21 cellular contexts compared by ENCODE assay signal in genomic region chr20:51153867-51154707, GRCh38.
DNase-seq lines count a peak whose midpoint lies in the region; ATAC-seq and TF ChIP-seq lines count a peak whose summit lies in the region.
"Had no signal": no experiment of that assay in that cellular context is flagged by ENCODE, and none has a peak within 500 bp of the region (broad histone marks: within the 10 kb centered on the region; RNA-seq: fewer than 3 reads in every experiment).

No MANE protein-coding gene starts in this region.

- POLR2A ChIA-PET in RWPE1 (lab: Yijun Ruan, JAX; ENCODE audit: low non-redundant PET), result no interaction called here

- DNase-seq in NCI-H524 (lab: John Stamatoyannopoulos, UW) (peak; percentile 24 to 45), NCI-H524 treated with DMSO at 0.1 percent for 48 hours (lab: John Stamatoyannopoulos, UW) (no peak), cerebellar cortex (ENCODE audit: low spot score) (peak; percentile 92), vagina (ENCODE audit: extremely low spot score in 2 of 2) (peak; percentile 43 to 60), heart left ventricle (no peak), RWPE1 (ENCODE audit: low spot score) (no peak)
- no peak for DNase-seq in activated CD4-positive, alpha-beta T cell treated with anti-CD3 and anti-CD28 coated beads, Interleukin-2, amount 10 ng/mL, durations not matched to agents 24 days and 14 days
- DNase-seq: 8988T; AML-193; CD8-positive, alpha-beta T cell; H7; HFFc6; IMR-90; MV-4-11; NCI-H1105 treated with DMSO at 0.1 percent for 48 hours; NCI-H2081 treated with DMSO at 0.1 percent for 48 hours; NCI-H510A; OCI-M1; Right ventricle myocardium superior had no signal

- peak overlapping the region; percentile 83 for H3K27ac ChIP-seq in neural cell (ENCODE audit: low read length)
- H3K27ac ChIP-seq in vagina, result no peak overlapping the region
- no peak overlapping the region for H3K27ac ChIP-seq in heart left ventricle
- no peak overlapping the region for H3K27ac ChIP-seq in RWPE1

- peak overlapping the region; percentile 45 for H3K4me3 ChIP-seq in neural cell (ENCODE audit: low read length)
- H3K4me3 ChIP-seq in vagina, result no peak overlapping the region
- no peak overlapping the region for H3K4me3 ChIP-seq in heart left ventricle
- H3K4me3 ChIP-seq: GM12878 had no signal

- H3K9ac ChIP-seq in neural cell (ENCODE audit: low read length), result peak overlapping the region; percentile 15

- H3K4me1 Mint-ChIP-seq in activated CD4-positive, alpha-beta T cell treated with anti-CD3 and anti-CD28 coated beads, Interleukin-2, amount 10 ng/mL, durations not matched to agents 24 days and 14 days, result no peaks in the 10 kb centered on the region

- CTCF ChIA-PET in RWPE1 (lab: Yijun Ruan, JAX), result interaction anchor here (0.6 to 1.6 kb wide), 3 partner anchors 12 to 75 kb away, joined by 3 read pairs; no protein-coding TSS in a partner anchor

- ATAC-seq in heart left ventricle, result no peak
- ATAC-seq: CD8-positive, alpha-beta T cell; GM12878 had no signal

- H3F3A ChIP-seq in neural cell (ENCODE audit: insufficient read depth, low read length, poor library complexity, severe bottlenecking), result no peaks in the 10 kb centered on the region

- H3K4me3 Mint-ChIP-seq in activated CD4-positive, alpha-beta T cell treated with anti-CD3 and anti-CD28 coated beads, Interleukin-2, amount 10 ng/mL, durations not matched to agents 24 days and 14 days, result no peak overlapping the region
- H3K4me3 Mint-ChIP-seq: CD8-positive, alpha-beta T cell; HFFc6 had no signal

- H3K4me2 ChIP-seq in neural cell (ENCODE audit: low read length), result peak overlapping the region; percentile 2

- no peaks in the 10 kb centered on the region for H3K9me2 ChIP-seq in neural cell (ENCODE audit: insufficient read depth, low read length)

- no peak for TF ChIP-seq RAD21 in neural cell (conservative IDR thresholded peaks at IDR 0.05)

- H2AFZ ChIP-seq in neural cell (ENCODE audit: low read depth, low read length), result no peak overlapping the region

- no peak for TF ChIP-seq CTCF in neural cell (IDR thresholded peaks at IDR 0.05; ENCODE audit: poor library complexity, severe bottlenecking)
- TF ChIP-seq CTCF in vagina (IDR thresholded peaks at IDR 0.05), result no peak
- no peak for TF ChIP-seq CTCF in heart left ventricle (IDR thresholded peaks at IDR 0.05)
- TF ChIP-seq CTCF in RWPE1 (conservative IDR thresholded peaks at IDR 0.05; ENCODE audit: low read depth), result no peak

- TF ChIP-seq POLR2A in vagina (IDR thresholded peaks at IDR 0.05), result no peak
- no peak for TF ChIP-seq POLR2A in heart left ventricle (IDR thresholded peaks at IDR 0.05)

- H3K9me3 Mint-ChIP-seq in activated CD4-positive, alpha-beta T cell treated with anti-CD3 and anti-CD28 coated beads, Interleukin-2, amount 10 ng/mL, durations not matched to agents 24 days and 14 days, result no peaks in the 10 kb centered on the region
- H3K9me3 Mint-ChIP-seq: CD8-positive, alpha-beta T cell; HFFc6 had no signal

- intact Hi-C loops in vagina (cut with DNase I), result no loop called here
- intact Hi-C loops in heart left ventricle (cut with DNase I), result no loop called here
- intact Hi-C loops in activated CD4-positive, alpha-beta T cell treated with anti-CD3 and anti-CD28 coated beads, Interleukin-2, amount 10 ng/mL, durations not matched to agents 24 days and 14 days (cut with micrococcal nuclease), result no loop called here

- no peaks in the 10 kb centered on the region for H3K36me3 Mint-ChIP-seq in activated CD4-positive, alpha-beta T cell treated with anti-CD3 and anti-CD28 coated beads, Interleukin-2, amount 10 ng/mL, durations not matched to agents 24 days and 14 days (ENCODE audit: low read depth)
- H3K36me3 Mint-ChIP-seq: CD8-positive, alpha-beta T cell had no signal

- H3K79me2 ChIP-seq in neural cell (replicated peaks; ENCODE audit: insufficient read depth, low read length), result no peaks in the 10 kb centered on the region

- H3K27ac Mint-ChIP-seq in activated CD4-positive, alpha-beta T cell treated with anti-CD3 and anti-CD28 coated beads, Interleukin-2, amount 10 ng/mL, durations not matched to agents 24 days and 14 days, result no peak overlapping the region
- H3K27ac Mint-ChIP-seq: CD8-positive, alpha-beta T cell; HFFc6 had no signal

- H3K36me3 ChIP-seq in neural cell (ENCODE audit: insufficient read depth, low read length) (no peaks in the 10 kb centered on the region), vagina (no peaks in the 10 kb centered on the region), heart left ventricle (no peaks in the 10 kb centered on the region)

- H3K9me3 ChIP-seq in neural cell (ENCODE audit: low read length), result no peaks in the 10 kb centered on the region
- no peaks in the 10 kb centered on the region for H3K9me3 ChIP-seq in vagina
- H3K9me3 ChIP-seq in heart left ventricle, result no peaks in the 10 kb centered on the region

- peaks cover 9% of the 10 kb centered on the region for H3K4me1 ChIP-seq in vagina
- peaks cover 0 to 9% (median 0%) of the 10 kb centered on the region in 12 donors for H3K4me1 ChIP-seq in heart left ventricle

- no peaks in the 10 kb centered on the region for H3K27me3 ChIP-seq in neural cell (ENCODE audit: insufficient read depth, low read depth, low read length)
- H3K27me3 ChIP-seq in vagina, result no peaks in the 10 kb centered on the region
- H3K27me3 ChIP-seq in heart left ventricle, result peaks cover 0 to 34% (median 9%) of the 10 kb centered on the region in 9 donors

- H4K20me1 ChIP-seq in neural cell (ENCODE audit: insufficient read depth), result no peaks in the 10 kb centered on the region

- WGBS in heart left ventricle, 4 donors, result 63 to 77% (median 68%) methylated on average over 6 of the region's 6 CpGs

- peak; percentile 39 for TF ChIP-seq EP300 in neural cell (conservative IDR thresholded peaks at IDR 0.05; ENCODE audit: poor library complexity, severe bottlenecking)

- H3K27me3 Mint-ChIP-seq in activated CD4-positive, alpha-beta T cell treated with anti-CD3 and anti-CD28 coated beads, Interleukin-2, amount 10 ng/mL, durations not matched to agents 24 days and 14 days, result peaks cover 36% of the 10 kb centered on the region

TF ChIP-seq in neural cell, 6 proteins besides CTCF, POLR2A, EP300 and RAD21:
- TF ChIP-seq POLR2AphosphoS5 (IDR thresholded peaks at IDR 0.05), result peak; percentile 48
- no peak for TF ChIP-seq EZH2 (IDR thresholded peaks at IDR 0.05; ENCODE audit: borderline replicate concordance, insufficient read depth, low read length, poor library complexity, severe bottlenecking)

Comparison
In these comparisons a context has a peak if more than half of its experiments do, and no peak if none do; other contexts are left out.
1. DNase-seq: peak in NCI-H524 (2 of 2), cerebellar cortex (single experiment) and vagina (2 of 2); none in NCI-H524 treated with DMSO at 0.1 percent for 48 hours (single experiment), heart left ventricle (0 of 5), RWPE1 (single experiment) and activated CD4-positive, alpha-beta T cell treated with anti-CD3 and anti-CD28 coated beads, Interleukin-2, amount 10 ng/mL, durations not matched to agents 24 days and 14 days (single experiment).